In the genomic region with DNA sequence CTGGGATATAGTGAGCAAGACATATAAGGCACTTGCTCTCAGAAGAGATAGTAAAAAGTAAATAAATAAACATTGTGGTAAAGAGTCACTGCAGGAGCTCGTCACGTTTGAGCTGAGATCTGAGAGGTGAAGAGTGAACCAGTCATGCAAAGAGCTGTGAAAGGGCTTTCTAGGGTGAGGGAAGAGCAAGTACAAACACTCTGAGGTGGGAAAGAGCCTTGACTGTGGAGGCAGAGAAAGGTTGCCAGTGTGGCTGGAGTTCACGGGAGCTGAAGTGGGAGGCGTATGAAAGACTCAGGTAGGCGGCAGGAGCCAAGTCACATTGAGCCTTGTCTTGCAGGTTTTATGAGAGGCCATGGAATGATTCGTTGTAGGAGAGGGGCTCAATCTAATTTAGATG, we compare ENCODE assay signal across 15 cellular contexts.
DNase-seq lines count a peak whose midpoint lies in the region; ATAC-seq, FAIRE-seq and TF ChIP-seq lines count a peak whose summit lies in the region.
"Had no signal": no experiment of that assay in that cellular context is flagged by ENCODE, and none has a peak within 500 bp of the region (broad histone marks: within the 10 kb centered on the region; RNA-seq: fewer than 3 reads in every experiment).

No MANE protein-coding gene starts in this region.

- ATAC-seq in GM21447 (IDR thresholded peaks at IDR 0.05; ENCODE audit: unreplicated experiment) (peak; percentile 74), HG03432 (IDR thresholded peaks at IDR 0.05; ENCODE audit: unreplicated experiment) (peak; percentile 69), Right ventricle myocardium inferior (no peak)
- ATAC-seq: CD8-positive, alpha-beta T cell had no signal

- H3K27ac ChIP-seq in H1 (ENCODE audit: low read depth, low read length) = no peak overlapping the region

- no peak for TF ChIP-seq EP300 in H1 (IDR thresholded peaks at IDR 0.05; ENCODE audit: borderline replicate concordance in 1 of 2, low read depth in 2 of 2, low read length in 2 of 2)

- 90% methylated on average over 6 of the region's 6 CpGs; no CpG with 5 or more reads in 1 of the 2 experiments for WGBS in H1 (ENCODE audit: extremely low coverage in 1 of 2, insufficient coverage in 1 of 2, insufficient read length in 1 of 2, insufficient replicate concordance in 2 of 2, low coverage in 1 of 2, low lambda C conversion rate in 2 of 2, missing lambda C conversion rate in 1 of 2), 2 experiments

- H2AK5ac ChIP-seq in H1 (ENCODE audit: low read depth, low read length) = no peak overlapping the region

- FAIRE-seq in GM12892 (lab: Jason Lieb, UNC) = peak; percentile 56
- FAIRE-seq in H1 (lab: Jason Lieb, UNC) = no peak
- FAIRE-seq: endometrium had no signal

- H2AFZ ChIP-seq in H1 (ENCODE audit: low read length) = 0 out of 2 replicates have a peak overlapping the region, but pooled peaks have one; percentile 28

- no peak for TF ChIP-seq CTCF in H1 (IDR thresholded peaks at IDR 0.05; ENCODE audit: control extremely low read depth in 1 of 3, insufficient read depth in 1 of 3, low read depth in 1 of 3, low read length in 3 of 3)

- no peak overlapping the region for H2BK12ac ChIP-seq in H1 (ENCODE audit: low read depth, low read length)

- H2BK5ac ChIP-seq in H1 (ENCODE audit: low read depth, low read length) = no peak overlapping the region

- H3K36me3 ChIP-seq in H1 (ENCODE audit: control insufficient read depth in 2 of 4, insufficient read depth in 4 of 4, low read length in 3 of 4) = no peaks in the 10 kb centered on the region

- no peak for TF ChIP-seq POLR2A in GM12892 (IDR thresholded peaks at IDR 0.05; ENCODE audit: low read depth, low read length)
- no peak for TF ChIP-seq POLR2A in H1 (IDR thresholded peaks at IDR 0.05; ENCODE audit: control extremely low read depth in 1 of 2, low read depth in 2 of 2, low read length in 2 of 2)

- no peak overlapping the region for H3K14ac ChIP-seq in H1 (ENCODE audit: insufficient read length)

- no peaks in the 10 kb centered on the region for H3K79me2 ChIP-seq in H1 (ENCODE audit: control insufficient read depth in 1 of 2, insufficient read depth in 2 of 2, low read length in 2 of 2)

- no peaks in the 10 kb centered on the region for H3K9me3 ChIP-seq in H1 (ENCODE audit: insufficient read depth in 2 of 2, low read depth in 1 of 2, low read length in 1 of 2)

- H3K23me2 ChIP-seq in H1 (ENCODE audit: low read depth, low read length) = no peaks in the 10 kb centered on the region

- H3K4me1 ChIP-seq in H1 (replicated peaks in 1 of 4; ENCODE audit: control insufficient read depth in 3 of 4, insufficient read depth in 4 of 4, low read length in 3 of 4) = no peaks in the 10 kb centered on the region

- CTCF ChIA-PET in H1 (lab: Charles Lee; ENCODE audit: partially characterized antibody) = no interaction called here

- no peak overlapping the region for H3K9ac ChIP-seq in H1 (replicated peaks in 1 of 4; ENCODE audit: extremely low read depth in 1 of 4, low read depth in 3 of 4, low read length in 3 of 4)

- H4K20me1 ChIP-seq in H1 (replicated peaks in 1 of 2; ENCODE audit: control insufficient read depth in 1 of 2, insufficient read depth in 2 of 2, low read length in 2 of 2) = no peaks in the 10 kb centered on the region

- H4K5ac ChIP-seq in H1 (ENCODE audit: insufficient read length, low read depth, low read length) = no peak overlapping the region

- no peak overlapping the region for H2BK15ac ChIP-seq in H1 (ENCODE audit: low read length)

- intact Hi-C loops in Right ventricle myocardium inferior (cut with DNase I) = no loop called here

- H3K4me2 ChIP-seq in H1 (ENCODE audit: insufficient read depth in 1 of 2, low read depth in 2 of 2, low read length in 2 of 2) = no peak overlapping the region; a peak in 1 of 4 replicates

- no peak overlapping the region for H3K4ac ChIP-seq in H1 (replicated peaks; ENCODE audit: insufficient read length, low read depth, low read length)

- no peak overlapping the region for H4K8ac ChIP-seq in H1 (ENCODE audit: extremely low read depth, insufficient read depth, low read length)

- no peak overlapping the region for H4K91ac ChIP-seq in H1 (replicated peaks; ENCODE audit: insufficient read length, low read length)

- H3K79me1 ChIP-seq in H1 (ENCODE audit: low read depth, low read length) = no peaks in the 10 kb centered on the region

- TF ChIP-seq RAD21 in H1 (IDR thresholded peaks at IDR 0.05 in 1 of 2, conservative IDR thresholded peaks at IDR 0.05 in 1 of 2; ENCODE audit: low read depth in 2 of 2, low read length in 2 of 2) = no peak

- H2BK20ac ChIP-seq in H1 (ENCODE audit: low read length) = peak overlapping the region; percentile 38; the same call in 1 of the 2 replicates

- POLR2A ChIA-PET in H1 (lab: Charles Lee; ENCODE audit: partially characterized antibody) = no interaction called here

- DNase-seq in GM12892 (ENCODE audit: insufficient read length) (no peak), H1 (ENCODE audit: low read depth in 1 of 2, low spot score in 2 of 2) (no peak), Right ventricle myocardium inferior (ENCODE audit: missing footprints) (no peak), UCSD-AML1 (lab: John Stamatoyannopoulos, UW; ENCODE audit: unreplicated experiment) (no peak), NCI-H1694 treated with DMSO at 0.1 percent for 48 hours (lab: John Stamatoyannopoulos, UW) (no peak)
- DNase-seq in stimulated activated CD4-positive, alpha-beta T cell treated with anti-CD3 and anti-CD28 coated beads, Interleukin-12 subunit alpha, Interleukin-12 subunit beta, amount 100 ng/mL, for 4 hours = no peak
- DNase-seq: activated naive CD4-positive, alpha-beta T cell treated with anti-CD3 and anti-CD28 coated beads for 36 hours; CD8-positive, alpha-beta T cell; HCEC 1CT; left colon; NCI-H1105 treated with DMSO at 0.1 percent for 48 hours; stimulated activated naive B cell treated with anti-CD40 and anti-IgM and Interleukin-4, amounts not matched to agents 10 μg/mL and 1 μg/mL and 100 μg/mL, for 72 hours had no signal

- H3K56ac ChIP-seq in H1 (replicated peaks; ENCODE audit: insufficient read length, low read depth, low read length) = no peak overlapping the region

- no peak overlapping the region for H3K4me3 ChIP-seq in H1 (ENCODE audit: extremely low read depth in 1 of 4, insufficient read depth in 2 of 4, low read depth in 3 of 4, low read length in 4 of 4)

- H3K18ac ChIP-seq in H1 (ENCODE audit: extremely low read depth, low read length) = no peak overlapping the region

- H2BK120ac ChIP-seq in H1 (replicated peaks; ENCODE audit: low read depth, low read length) = no peak overlapping the region

- no peak overlapping the region for H3K23ac ChIP-seq in H1 (ENCODE audit: insufficient read length)

- no peaks in the 10 kb centered on the region for H3K27me3 ChIP-seq in H1 (replicated peaks in 1 of 4; ENCODE audit: control insufficient read depth in 3 of 4, extremely low read depth in 1 of 4, insufficient read depth in 3 of 4, low read length in 3 of 4)

TF ChIP-seq in H1, 55 proteins besides CTCF, POLR2A, EP300 and RAD21:
- TF ChIP-seq GABPA (IDR thresholded peaks at IDR 0.05; ENCODE audit: borderline replicate concordance, insufficient read depth, low read length) (no peak), TCF12 (IDR thresholded peaks at IDR 0.05; ENCODE audit: low read depth, low read length) (no peak), POU5F1 (IDR thresholded peaks at IDR 0.05; ENCODE audit: low read depth, low read length) (no peak), BCL11A (IDR thresholded peaks at IDR 0.05; ENCODE audit: low read depth in 2 of 2, low read length in 2 of 2) (no peak), GTF2F1 (IDR thresholded peaks at IDR 0.05; ENCODE audit: borderline replicate concordance, low read depth, low read length) (no peak), HDAC6 (IDR thresholded peaks at IDR 0.05; ENCODE audit: low read depth, low read length) (no peak), ASH2L (IDR thresholded peaks at IDR 0.05; ENCODE audit: low read length) (no peak), KDM1A (IDR thresholded peaks at IDR 0.05; ENCODE audit: borderline replicate concordance, low read length) (no peak), SIN3A (conservative IDR thresholded peaks at IDR 0.05 in 1 of 2, IDR thresholded peaks at IDR 0.05 in 1 of 2; ENCODE audit: low read depth in 1 of 2, low read length in 2 of 2) (no peak), TAF1 (IDR thresholded peaks at IDR 0.05; ENCODE audit: low read depth, low read length) (no peak), JUN (IDR thresholded peaks at IDR 0.05; ENCODE audit: low read depth, low read length) (no peak), ZNF274 (IDR thresholded peaks at IDR 0.05; ENCODE audit: borderline replicate concordance, extremely low read depth, low read length) (no peak), BRCA1 (IDR thresholded peaks at IDR 0.05; ENCODE audit: low read depth, low read length) (no peak), RFX5 (IDR thresholded peaks at IDR 0.05; ENCODE audit: borderline replicate concordance, low read depth, low read length) (no peak), EGR1 (IDR thresholded peaks at IDR 0.05; ENCODE audit: borderline replicate concordance, low read depth, low read length) (no peak), SAP30 (IDR thresholded peaks at IDR 0.05; ENCODE audit: insufficient read depth, insufficient replicate concordance, low read length) (no peak), NANOG (IDR thresholded peaks at IDR 0.05; ENCODE audit: insufficient read depth, low read depth, low read length, poor library complexity, severe bottlenecking) (no peak)
